Comparison of ENCODE assay signal across 1 cellular context in genomic region chr9:33120620-33121019, GRCh38.
TF ChIP-seq lines count a peak whose summit lies in the region.

No MANE protein-coding gene starts in this region.

TF ChIP-seq in WTC11, 78 proteins besides CTCF, POLR2A, EP300 and RAD21 (continued from another document):
- TF ChIP-seq, protein P1, sequence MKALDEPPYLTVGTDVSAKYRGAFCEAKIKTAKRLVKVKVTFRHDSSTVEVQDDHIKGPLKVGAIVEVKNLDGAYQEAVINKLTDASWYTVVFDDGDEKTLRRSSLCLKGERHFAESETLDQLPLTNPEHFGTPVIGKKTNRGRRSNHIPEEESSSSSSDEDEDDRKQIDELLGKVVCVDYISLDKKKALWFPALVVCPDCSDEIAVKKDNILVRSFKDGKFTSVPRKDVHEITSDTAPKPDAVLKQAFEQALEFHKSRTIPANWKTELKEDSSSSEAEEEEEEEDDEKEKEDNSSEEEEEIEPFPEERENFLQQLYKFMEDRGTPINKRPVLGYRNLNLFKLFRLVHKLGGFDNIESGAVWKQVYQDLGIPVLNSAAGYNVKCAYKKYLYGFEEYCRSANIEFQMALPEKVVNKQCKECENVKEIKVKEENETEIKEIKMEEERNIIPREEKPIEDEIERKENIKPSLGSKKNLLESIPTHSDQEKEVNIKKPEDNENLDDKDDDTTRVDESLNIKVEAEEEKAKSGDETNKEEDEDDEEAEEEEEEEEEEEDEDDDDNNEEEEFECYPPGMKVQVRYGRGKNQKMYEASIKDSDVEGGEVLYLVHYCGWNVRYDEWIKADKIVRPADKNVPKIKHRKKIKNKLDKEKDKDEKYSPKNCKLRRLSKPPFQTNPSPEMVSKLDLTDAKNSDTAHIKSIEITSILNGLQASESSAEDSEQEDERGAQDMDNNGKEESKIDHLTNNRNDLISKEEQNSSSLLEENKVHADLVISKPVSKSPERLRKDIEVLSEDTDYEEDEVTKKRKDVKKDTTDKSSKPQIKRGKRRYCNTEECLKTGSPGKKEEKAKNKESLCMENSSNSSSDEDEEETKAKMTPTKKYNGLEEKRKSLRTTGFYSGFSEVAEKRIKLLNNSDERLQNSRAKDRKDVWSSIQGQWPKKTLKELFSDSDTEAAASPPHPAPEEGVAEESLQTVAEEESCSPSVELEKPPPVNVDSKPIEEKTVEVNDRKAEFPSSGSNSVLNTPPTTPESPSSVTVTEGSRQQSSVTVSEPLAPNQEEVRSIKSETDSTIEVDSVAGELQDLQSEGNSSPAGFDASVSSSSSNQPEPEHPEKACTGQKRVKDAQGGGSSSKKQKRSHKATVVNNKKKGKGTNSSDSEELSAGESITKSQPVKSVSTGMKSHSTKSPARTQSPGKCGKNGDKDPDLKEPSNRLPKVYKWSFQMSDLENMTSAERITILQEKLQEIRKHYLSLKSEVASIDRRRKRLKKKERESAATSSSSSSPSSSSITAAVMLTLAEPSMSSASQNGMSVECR (CRISPR knock-in tag; IDR thresholded peaks at IDR 0.05; ENCODE audit: borderline replicate concordance): no peak
- no peak for TF ChIP-seq ZNF317 (CRISPR knock-in tag; IDR thresholded peaks at IDR 0.05; ENCODE audit: borderline replicate concordance, low read depth)
- no peak for TF ChIP-seq ATF2 (CRISPR knock-in tag; IDR thresholded peaks at IDR 0.05; ENCODE audit: borderline replicate concordance, low read depth)
